In the genomic region with DNA sequence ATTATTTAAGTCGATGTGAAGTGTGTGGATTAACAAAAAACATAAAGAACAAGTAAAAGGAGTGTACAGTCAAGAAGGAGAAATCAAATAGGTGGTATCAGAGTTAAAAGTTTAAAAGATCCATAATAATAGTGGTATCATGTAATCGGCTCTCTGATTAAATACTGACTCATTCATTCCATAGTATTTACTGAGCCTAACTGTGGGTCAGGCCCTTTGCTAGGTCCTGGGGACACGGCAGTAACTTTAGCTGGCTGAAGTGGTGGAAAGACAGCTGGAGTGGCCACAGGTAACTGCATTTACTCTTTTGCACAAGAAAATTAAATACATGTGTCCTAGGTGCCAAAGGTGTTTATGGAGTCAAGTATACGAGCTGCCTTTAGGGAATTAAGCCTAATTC, we compare ENCODE assay signal across 20 cellular contexts.
DNase-seq lines count a peak whose midpoint lies in the region; ATAC-seq lines count a peak whose summit lies in the region.
"Had no signal": no experiment of that assay in that cellular context is flagged by ENCODE, and none has a peak within 500 bp of the region (broad histone marks: within the 10 kb centered on the region; RNA-seq: fewer than 3 reads in every experiment).

No MANE protein-coding gene starts in this region.

- H3K4me1 ChIP-seq in adipocyte (ENCODE audit: control insufficient read depth, insufficient read depth, low read length), result peaks cover 27% of the 10 kb centered on the region
- peaks cover 7% of the 10 kb centered on the region for H3K4me1 ChIP-seq in mesendoderm (ENCODE audit: control insufficient read depth, low read depth, low read length)
- H3K4me1 ChIP-seq: parathyroid adenoma had no signal

- H3K27ac ChIP-seq in KOPT-K1 (ENCODE audit: low read depth, low read length, poor library complexity, severe bottlenecking) (peak overlapping the region; percentile 100), mesendoderm (ENCODE audit: low read depth, low read length) (no peak overlapping the region)
- H3K27ac ChIP-seq: cardiac muscle cell, parathyroid adenoma, thyroid gland had no signal

- H2AK5ac ChIP-seq in mesendoderm (ENCODE audit: low read length), result no peak overlapping the region

- no peak overlapping the region for H3K9ac ChIP-seq in adipocyte (ENCODE audit: low read length)
- H3K9ac ChIP-seq in mesendoderm (ENCODE audit: low read length), result no peak overlapping the region
- H3K9ac ChIP-seq: BLaER1 treated with 17β-estradiol and CSF1 and Interleukin-3, amounts not matched to agents 10 nM and 100 nM; parathyroid adenoma had no signal

- H3K4me3 ChIP-seq in adipocyte (ENCODE audit: low read length) (peak overlapping the region; percentile 34), mesendoderm (ENCODE audit: low read length) (no peak overlapping the region)
- H3K4me3 ChIP-seq: BLaER1 treated with 17β-estradiol and CSF1 and Interleukin-3, amounts not matched to agents 10 nM and 100 nM; cardiac muscle cell; thyroid gland had no signal

- no peak overlapping the region for H3K23ac ChIP-seq in mesendoderm (ENCODE audit: low read length)

- WGBS in mesendoderm (ENCODE audit: extremely low coverage, insufficient coverage, low lambda C conversion rate), result 100% methylated on average over 1 of the region's 4 CpGs

- H3K4ac ChIP-seq in mesendoderm (ENCODE audit: low read depth, low read length), result no peak overlapping the region

- peak overlapping the region; percentile 12 for H3K56ac ChIP-seq in mesendoderm (ENCODE audit: low read length)

- H3K18ac ChIP-seq in mesendoderm (ENCODE audit: low read length), result no peak overlapping the region

- peaks cover 3% of the 10 kb centered on the region for H3K79me2 ChIP-seq in mesendoderm (ENCODE audit: control insufficient read depth, insufficient read depth, low read length)

- H2BK5ac ChIP-seq in mesendoderm (ENCODE audit: low read length), result no peak overlapping the region

- no peak overlapping the region for H2BK15ac ChIP-seq in mesendoderm (replicated peaks; ENCODE audit: low read depth)

- H3K79me1 ChIP-seq in mesendoderm (ENCODE audit: low read length), result peaks cover 12% of the 10 kb centered on the region

- H4K5ac ChIP-seq in mesendoderm (ENCODE audit: low read length), result no peak overlapping the region

- H4K8ac ChIP-seq in mesendoderm (ENCODE audit: low read depth, low read length), result no peak overlapping the region

- H3K36me3 ChIP-seq in KOPT-K1 (ENCODE audit: insufficient read depth, low read length) (peaks cover 14% of the 10 kb centered on the region), adipocyte (ENCODE audit: control insufficient read depth, insufficient read depth, low read length, severe bottlenecking) (no peaks in the 10 kb centered on the region), mesendoderm (ENCODE audit: control insufficient read depth, insufficient read depth, low read length) (no peaks in the 10 kb centered on the region)
- H3K36me3 ChIP-seq: cardiac muscle cell, thyroid gland had no signal

- ATAC-seq in HG03025 (IDR thresholded peaks at IDR 0.05; ENCODE audit: low FRiP score, unreplicated experiment), result no peak
- ATAC-seq: activated CD4-positive, alpha-beta T cell treated with anti-CD3 and anti-CD28 coated beads for 36 hours; activated naive CD4-positive, alpha-beta T cell treated with anti-CD3 and anti-CD28 coated beads, Interleukin-2, amount 50 U/mL, for 72 hours; left colon; stimulated activated effector memory CD8-positive, alpha-beta T cell treated with anti-CD3 and anti-CD28 coated beads, Interleukin-12 subunit alpha, Interleukin-12 subunit beta, amount 100 ng/mL, for 72 hours had no signal

- H3K4me2 ChIP-seq in mesendoderm (ENCODE audit: low read length), result no peak overlapping the region

- H3K27me3 ChIP-seq in adipocyte (replicated peaks; ENCODE audit: control insufficient read depth, insufficient read depth, low read length) (no peaks in the 10 kb centered on the region), mesendoderm (ENCODE audit: insufficient read depth, low read length, poor library complexity) (no peaks in the 10 kb centered on the region)
- H3K27me3 ChIP-seq: BLaER1 treated with 17β-estradiol and CSF1 and Interleukin-3, amounts not matched to agents 10 nM and 100 nM; cardiac muscle cell; thyroid gland had no signal

- no peak overlapping the region for H2BK120ac ChIP-seq in mesendoderm (ENCODE audit: low read depth, low read length)

- DNase-seq in EH (ENCODE audit: low read depth), result peak; percentile 40
- no peak for DNase-seq in adipocyte (ENCODE audit: low read depth)
- DNase-seq in mesendoderm, result no peak
- no peak for DNase-seq in stimulated activated CD4-positive, alpha-beta T cell treated with anti-CD3 and anti-CD28 coated beads, Interleukin-4, amount 100 ng/mL, for 1 hour
- DNase-seq in SIG-M5 treated with dmso at 0.1 percent for 504 hours (lab: John Stamatoyannopoulos, UW; ENCODE audit: unreplicated experiment), result no peak
- DNase-seq: activated CD4-positive, alpha-beta T cell treated with anti-CD3 and anti-CD28 coated beads for 36 hours; activated CD8-positive, alpha-beta memory T cell treated with anti-CD3 and anti-CD28 coated beads, Interleukin-2, amount 50 U/mL, for 48 hours; DMS79 treated with DMSO at 0.1 percent for 48 hours; effector CD8-positive, alpha-beta T cell; KG1; left colon; NCI-H1436; thyroid gland had no signal

- H3K9me3 ChIP-seq in KOPT-K1 (ENCODE audit: insufficient read depth, low read length, poor library complexity, severe bottlenecking), result peaks cover under 1% of the 10 kb centered on the region
- peaks cover under 1% of the 10 kb centered on the region for H3K9me3 ChIP-seq in adipocyte (ENCODE audit: control insufficient read depth, low read length)
- H3K9me3 ChIP-seq: thyroid gland had no signal
